In the genomic region with DNA sequence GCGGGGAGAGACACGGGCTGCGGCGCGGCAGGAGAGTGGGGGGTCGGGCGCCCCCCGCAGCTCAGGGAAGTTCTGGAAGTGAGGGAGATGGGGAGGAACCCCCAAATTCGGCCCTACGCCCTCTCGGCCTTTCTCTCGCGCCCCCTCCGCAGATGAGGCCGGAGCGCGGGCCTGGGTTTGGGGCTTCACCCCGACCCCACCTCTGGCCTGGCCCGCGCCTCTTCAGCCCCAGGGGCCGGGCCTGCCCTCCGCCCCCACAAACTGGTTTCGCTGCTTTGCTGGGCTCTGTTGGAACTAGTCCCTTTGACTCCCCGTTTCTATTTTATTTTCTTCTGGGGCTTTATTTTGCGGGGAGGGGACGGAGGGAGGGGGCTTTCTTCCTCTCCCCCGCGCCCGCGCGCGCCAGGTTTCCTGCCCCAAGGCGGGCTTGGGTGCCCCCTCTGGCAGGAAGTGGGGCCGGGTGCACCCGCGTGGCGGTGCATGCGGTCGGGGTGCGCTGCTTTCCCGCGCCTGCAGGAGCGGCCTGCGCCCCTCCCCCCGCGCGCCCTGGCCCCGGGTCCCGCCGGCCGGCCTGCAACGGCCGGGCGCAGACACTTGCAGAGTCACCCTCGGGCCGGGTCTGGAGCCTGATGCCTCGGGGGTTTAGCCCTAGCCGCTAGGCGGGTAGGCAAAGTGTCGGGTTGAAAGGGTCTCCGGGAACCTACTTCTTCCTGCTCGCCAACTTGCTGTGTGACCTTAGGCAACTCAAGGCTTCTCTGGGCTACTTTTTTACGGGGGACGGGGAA, we compare ENCODE assay signal across 8 cellular contexts. TPM values are rescaled to one million over a fixed set of nuclear protein-coding genes. Genes with fewer than 3 reads are reported as not detected.
A peak's percentile ranks its signal among the peaks of the same experiment; 100 is the strongest.
DNase-seq lines count a peak whose midpoint lies in the region; FAIRE-seq and TF ChIP-seq lines count a peak whose summit lies in the region.

No MANE protein-coding gene starts in this region.

- DNase-seq in NCI-H345 (lab: John Stamatoyannopoulos, UW) = peak; percentile 55
- no peak for DNase-seq in NCI-H345 treated with DMSO at 0.1 percent for 48 hours (lab: John Stamatoyannopoulos, UW; ENCODE audit: unreplicated experiment)
- DNase-seq in bronchial epithelial cell (ENCODE audit: low read depth) = no peak
- peak; percentile 58 for DNase-seq in kidney tubule cell (ENCODE audit: low spot score)
- peak; percentile 78 for DNase-seq in stimulated activated CD4-positive, alpha-beta T cell treated with anti-CD3 and anti-CD28 coated beads, Interleukin-4, amount 100 ng/mL, for 1 hour
- DNase-seq in NCI-H2107 (lab: John Stamatoyannopoulos, UW) = no peak

- TF ChIP-seq CTCF in VCaP (conservative IDR thresholded peaks at IDR 0.05) = peak; percentile 65
- TF ChIP-seq CTCF in bronchial epithelial cell (IDR thresholded peaks at IDR 0.05; ENCODE audit: insufficient read depth, low read length, severe bottlenecking) = peak; percentile 50

- peak overlapping the region; percentile 85 for H3K4me3 ChIP-seq in bronchial epithelial cell (ENCODE audit: low read depth, low read length)

- H3K9me3 ChIP-seq in KOPT-K1 (ENCODE audit: insufficient read depth, low read length, poor library complexity, severe bottlenecking) = no peaks in the 10 kb centered on the region

- no peaks in the 10 kb centered on the region for H3K27me3 ChIP-seq in bronchial epithelial cell (ENCODE audit: control insufficient read depth, insufficient read depth, low read length)

- H3K27ac ChIP-seq in KOPT-K1 (ENCODE audit: low read depth, low read length, poor library complexity, severe bottlenecking) (peak overlapping the region; percentile 97), VCaP (peak overlapping the region; percentile 99)

- H3K36me3 ChIP-seq in KOPT-K1 (ENCODE audit: insufficient read depth, low read length) (peaks cover 37% of the 10 kb centered on the region), bronchial epithelial cell (ENCODE audit: control insufficient read depth, insufficient read depth, low read length) (peaks cover 5% of the 10 kb centered on the region)

- no peak for FAIRE-seq in bronchial epithelial cell (lab: Jason Lieb, UNC)

RNA-seq across cellular contexts. Expression of a gene that starts 1.2 kb away (rescaled TPM):
- 62.1 and 91.4 TPM in 2 replicates for total RNA-seq in bronchial epithelial cell

RNA-seq across cellular contexts. Expression of a gene that starts 10.9 kb away (rescaled TPM):
- 10.8 and 11.6 TPM in 2 replicates for total RNA-seq in bronchial epithelial cell

Comparison
In these comparisons a context has a peak if more than half of its experiments do, and no peak if none do; other contexts are left out.
1. DNase-seq: peak in NCI-H345 (single experiment), kidney tubule cell (single experiment) and stimulated activated CD4-positive, alpha-beta T cell treated with anti-CD3 and anti-CD28 coated beads, Interleukin-4, amount 100 ng/mL, for 1 hour (single experiment); none in NCI-H345 treated with DMSO at 0.1 percent for 48 hours (single experiment), bronchial epithelial cell (single experiment) and NCI-H2107 (single experiment).